Comparison of ENCODE assay signal across 8 cellular contexts in the genomic region with DNA sequence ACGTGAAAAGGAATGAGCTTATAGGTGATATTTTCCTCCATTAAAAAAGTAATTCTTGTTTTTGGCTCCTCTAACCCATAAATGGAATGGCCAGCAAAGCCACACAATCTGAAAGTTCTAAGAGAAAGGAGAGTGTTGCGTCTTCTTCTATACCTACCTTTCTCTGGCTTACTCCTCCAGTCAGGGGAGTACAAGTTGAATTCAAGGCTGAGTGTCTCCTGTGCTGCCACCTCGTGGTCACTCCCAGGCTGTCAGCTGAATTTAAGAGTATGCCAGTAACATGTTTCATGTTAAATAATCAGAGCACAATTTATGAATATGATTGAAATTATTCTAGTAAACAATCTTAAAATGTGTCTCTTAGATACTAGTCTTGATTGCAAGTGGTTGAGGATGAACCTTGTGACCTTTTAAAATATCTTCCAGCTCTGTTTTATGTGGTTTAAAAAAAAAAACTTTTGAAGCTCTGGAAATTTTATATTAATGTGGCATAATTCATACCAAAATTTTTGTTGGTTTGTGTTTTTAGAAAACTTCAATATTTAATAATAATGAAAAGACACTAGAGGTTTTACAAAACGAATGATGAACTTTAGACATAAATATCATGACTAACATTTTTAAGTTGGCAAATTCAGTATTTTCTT. TPM values are rescaled to one million over a fixed set of nuclear protein-coding genes. Genes with fewer than 3 reads are reported as not detected.
A peak's percentile ranks its signal among the peaks of the same experiment; 100 is the strongest.
DNase-seq lines count a peak whose midpoint lies in the region; ATAC-seq, FAIRE-seq and TF ChIP-seq lines count a peak whose summit lies in the region.

No MANE protein-coding gene starts in this region.

- FAIRE-seq in bronchial epithelial cell (lab: Jason Lieb, UNC), result no peak
- peak; percentile 83 for FAIRE-seq in kidney (lab: Jason Lieb, UNC)

- H3K9ac ChIP-seq in kidney (ENCODE audit: low read length in 2 of 2), result no peak overlapping the region

- H3K27ac ChIP-seq in A673 (ENCODE audit: low read depth, low read length, poor library complexity, severe bottlenecking), result no peak overlapping the region
- no peak overlapping the region for H3K27ac ChIP-seq in kidney (ENCODE audit: low read depth in 2 of 2, low read length in 2 of 2)

- H3K36me3 ChIP-seq in A673 (ENCODE audit: insufficient read depth, low read length, poor library complexity, severe bottlenecking) (no peaks in the 10 kb centered on the region), bronchial epithelial cell (ENCODE audit: control insufficient read depth, insufficient read depth, low read length) (no peaks in the 10 kb centered on the region), kidney (ENCODE audit: control insufficient read depth in 1 of 2, insufficient read depth in 2 of 2, low read length in 2 of 2) (no peaks in the 10 kb centered on the region)

- intact Hi-C loops in A673 (cut with micrococcal nuclease; ENCODE audit: unreplicated experiment), result loop anchor here (1.0 kb wide), 1 partner anchor 208 kb away; no protein-coding TSS in a partner anchor
- intact Hi-C loops in kidney (cut with DNase I), result no loop called here

- TF ChIP-seq CTCF in A673 (conservative IDR thresholded peaks at IDR 0.05; ENCODE audit: low read depth, low read length), result peak; percentile 94
- TF ChIP-seq CTCF in WI38 (IDR thresholded peaks at IDR 0.05; ENCODE audit: low read depth, low read length), result peak; percentile 72
- peak; percentile 69 for TF ChIP-seq CTCF in bronchial epithelial cell (IDR thresholded peaks at IDR 0.05; ENCODE audit: insufficient read depth, low read length, severe bottlenecking)
- TF ChIP-seq CTCF in kidney (IDR thresholded peaks at IDR 0.05; ENCODE audit: borderline replicate concordance, extremely low read depth, insufficient read depth), result peak; percentile 76

- no peaks in the 10 kb centered on the region for H3K9me3 ChIP-seq in A673 (ENCODE audit: low read depth, low read length, poor library complexity, severe bottlenecking)
- no peaks in the 10 kb centered on the region for H3K9me3 ChIP-seq in kidney (ENCODE audit: control insufficient read depth in 1 of 2, low read length in 2 of 2)

- no peak overlapping the region for H3K4me3 ChIP-seq in A673 (ENCODE audit: low read depth, low read length, poor library complexity, severe bottlenecking)
- H3K4me3 ChIP-seq in WI38 (ENCODE audit: low read depth, low read length), result no peak overlapping the region
- H3K4me3 ChIP-seq in bronchial epithelial cell (ENCODE audit: low read depth, low read length), result no peak overlapping the region
- no peak overlapping the region for H3K4me3 ChIP-seq in kidney (ENCODE audit: low read length in 2 of 2)

- ATAC-seq in GM18511 (IDR thresholded peaks at IDR 0.05; ENCODE audit: unreplicated experiment), result peak; percentile 89
- ATAC-seq in HG03095 (IDR thresholded peaks at IDR 0.05; ENCODE audit: unreplicated experiment), result peak; percentile 93

- no TSS peak for BruUV-seq in A673 (replicated peaks; lab: Mats Ljungman, UMichigan)

- H3K4me1 ChIP-seq in A673 (ENCODE audit: insufficient read depth, low read length, poor library complexity, severe bottlenecking) (no peaks in the 10 kb centered on the region), kidney (ENCODE audit: control insufficient read depth in 1 of 2, insufficient read depth in 1 of 2, low read depth in 1 of 2, low read length in 2 of 2) (no peaks in the 10 kb centered on the region)

- DNase-seq in A673 (ENCODE audit: low spot score), result peak; percentile 75
- DNase-seq in NCI-H2196 (lab: John Stamatoyannopoulos, UW; ENCODE audit: unreplicated experiment), result peak; percentile 86
- peak; percentile 78 for DNase-seq in bronchial epithelial cell (ENCODE audit: low read depth)
- DNase-seq in kidney, result no peak
- peak; percentile 70 to 74 for DNase-seq in stimulated activated CD4-positive, alpha-beta T cell treated with anti-CD3 and anti-CD28 coated beads, Interleukin-2, amount 100 ng/mL, for 48 hours

- H3K27me3 ChIP-seq in A673 (replicated peaks; ENCODE audit: insufficient read depth, low read depth, low read length, poor library complexity) (no peaks in the 10 kb centered on the region), bronchial epithelial cell (ENCODE audit: control insufficient read depth, insufficient read depth, low read length) (no peaks in the 10 kb centered on the region)

- POLR2A ChIA-PET in A673 (lab: Charles Lee; ENCODE audit: low non-redundant PET), result no interaction called here

- CTCF ChIA-PET in A673 (lab: Charles Lee), result no interaction called here

RNA-seq across cellular contexts. Expression of a gene that starts 31.7 kb away (rescaled TPM):
- total RNA-seq in A673 (2021) (1.5 and 2.4 TPM in 2 replicates), bronchial epithelial cell (47.4 and 82.1 TPM in 2 replicates), kidney (0.72 TPM)
- polyA plus RNA-seq in kidney (ENCODE audit: insufficient read depth, low read depth, low replicate concordance), result not detected

Comparison
In these comparisons a context has a peak if more than half of its experiments do, and no peak if none do; other contexts are left out.
1. RNA of a gene that starts 31.7 kb away (total RNA-seq): 47.4 to 82.1 TPM in bronchial epithelial cell; 1.5 to 2.4 TPM in A673 and 0.72 TPM in kidney (single experiment); every median in the first group is over 10 times any median in the second.
2. Peak in every context shown above with its lines, with median percentiles within 50 percentile points of each other: CTCF ChIP-seq.